Comparison of ENCODE assay signal across 1 cellular context in the genomic region with DNA sequence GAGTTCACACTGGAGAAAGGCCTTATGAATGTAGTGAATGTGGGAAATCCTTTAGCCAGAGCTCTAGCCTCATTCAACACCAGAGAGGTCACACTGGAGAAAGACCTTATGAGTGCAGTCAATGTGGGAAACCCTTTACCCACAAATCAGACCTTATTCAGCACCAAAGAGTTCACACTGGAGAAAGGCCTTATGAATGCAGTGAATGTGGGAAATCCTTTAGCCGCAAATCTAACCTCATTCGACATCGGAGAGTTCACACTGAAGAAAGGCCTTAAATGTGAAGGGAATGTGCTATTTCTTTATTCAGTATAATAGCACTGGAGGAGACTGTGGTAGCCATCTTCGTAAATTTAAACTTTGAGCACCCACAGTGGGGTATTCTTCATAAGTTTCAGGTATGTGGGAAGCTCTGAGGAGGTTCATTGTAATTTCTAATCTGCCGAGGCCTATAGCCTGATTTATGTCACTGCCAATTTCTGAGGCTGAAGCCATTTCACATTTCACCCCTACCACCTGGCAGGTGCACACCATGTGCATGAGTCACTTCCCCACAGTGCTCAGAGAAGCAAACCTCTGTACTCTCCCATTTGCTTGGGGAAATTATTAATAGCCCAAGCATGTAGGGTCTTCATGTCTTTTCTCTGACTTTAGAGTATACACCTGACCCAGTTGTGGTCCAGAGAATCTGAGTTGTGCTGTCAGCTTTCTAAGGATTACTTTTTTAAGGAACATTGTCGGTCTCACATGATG.
TF ChIP-seq lines count a peak whose summit lies in the region.

No MANE protein-coding gene starts in this region.

TF ChIP-seq in GM12891, 5 proteins besides CTCF, POLR2A, EP300 and RAD21:
- no peak for TF ChIP-seq TAF1 (IDR thresholded peaks at IDR 0.05; ENCODE audit: low read depth, low read length)
- no peak for TF ChIP-seq POU2F2 (IDR thresholded peaks at IDR 0.05; ENCODE audit: low read depth, low read length)
- no peak for TF ChIP-seq PAX5 (IDR thresholded peaks at IDR 0.05; ENCODE audit: insufficient read depth, low read length, severe bottlenecking)
- no peak for TF ChIP-seq SPI1 (IDR thresholded peaks at IDR 0.05; ENCODE audit: low read depth, low read length)
- no peak for TF ChIP-seq POLR2AphosphoS5 (IDR thresholded peaks at IDR 0.05; ENCODE audit: low read depth, low read length)
